ENCODE assay signal across 5 cellular contexts in the genomic region with DNA sequence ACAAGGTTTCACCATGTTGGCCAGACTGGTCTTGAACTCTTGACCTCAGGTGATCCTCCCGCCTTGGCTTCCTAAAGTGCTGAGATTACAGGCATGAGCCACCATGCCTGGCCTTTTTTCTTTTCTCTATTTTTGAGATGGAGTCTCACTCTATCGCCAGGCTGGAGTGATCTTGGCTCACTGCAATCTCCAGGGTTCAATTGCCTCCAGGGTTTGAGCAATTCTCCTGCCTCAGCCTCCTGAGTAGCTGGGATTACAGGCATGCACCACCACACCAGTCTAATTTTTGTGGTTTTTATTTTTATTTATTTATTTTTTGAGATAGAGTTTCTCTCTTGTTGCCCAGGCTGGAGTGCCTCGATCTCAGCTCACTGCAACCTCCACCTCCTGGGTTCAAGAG. TPM values are rescaled to one million over a fixed set of nuclear protein-coding genes. Genes with fewer than 3 reads are reported as not detected.
"Had no signal": no experiment of that assay in that cellular context is flagged by ENCODE, and none has a peak within 500 bp of the region (broad histone marks: within the 10 kb centered on the region; RNA-seq: fewer than 3 reads in every experiment).

No MANE protein-coding gene starts in this region.

RNA-seq across cellular contexts. Expression of a gene that starts 28.3 kb away (rescaled TPM):
- polyA plus RNA-seq: hepatocyte, keratinocyte, liver, lung, mammary epithelial cell had no signal
